In genomic region chr19:55659822-55660221, GRCh38 we compare ENCODE assay signal across 15 cellular contexts. TPM values are rescaled to one million over a fixed set of nuclear protein-coding genes. Genes with fewer than 3 reads are reported as not detected.
DNase-seq lines count a peak whose midpoint lies in the region; TF ChIP-seq lines count a peak whose summit lies in the region.
"Had no signal": no experiment of that assay in that cellular context is flagged by ENCODE, and none has a peak within 500 bp of the region (broad histone marks: within the 10 kb centered on the region; RNA-seq: fewer than 3 reads in every experiment).

No MANE protein-coding gene starts in this region.

- no peak for DNase-seq in activated CD4-positive, alpha-beta memory T cell treated with anti-CD3 and anti-CD28 coated beads for 36 hours
- no peak for DNase-seq in activated CD4-positive, alpha-beta memory T cell treated with anti-CD3 and anti-CD28 coated beads, Interleukin-2, amount 10 ng/mL, durations not matched to agents 7 days and 5 days
- DNase-seq in chondrocyte (ENCODE audit: low spot score): no peak
- no peak for DNase-seq in progenitor cell of endocrine pancreas (ENCODE audit: low spot score, unreplicated experiment)
- DNase-seq in C1 segment of cervical spinal cord (lab: John Stamatoyannopoulos, UW): no peak
- DNase-seq in sigmoid colon: no peak
- DNase-seq in activated gamma-delta T cell treated with Interleukin-2 at 50 U/mL for 16 hours: no peak
- DNase-seq: DMS 273 treated with DMSO at 0.1 percent for 48 hours; hypothalamus; NCI-H82; retina; stimulated activated CD8-positive, alpha-beta memory T cell treated with anti-CD3 and anti-CD28 coated beads, Interleukin-4, amount 100 ng/mL, for 48 hours had no signal

- 74 to 77% methylated on average over 9 of the region's 9 CpGs for WGBS in sigmoid colon, 2 donors

- intact Hi-C loops in activated CD4-positive, alpha-beta memory T cell treated with anti-CD3 and anti-CD28 coated beads for 36 hours (cut with micrococcal nuclease): loop anchor here (10.0 kb wide), 2 partner anchors 655 to 1215 kb away; partner anchors contain the start of genes LENG8 and ZSCAN5A
- intact Hi-C loops in sigmoid colon (cut with DNase I): loop anchor here (10.0 kb wide), 1 partner anchor 545 kb away; the partner anchor contains the start of gene PPP1R12C

- peaks cover 95% of the 10 kb centered on the region for H3K79me2 ChIP-seq in OCI-LY3 (ENCODE audit: low read length)

- peak overlapping the region; percentile 29 for H3K27ac ChIP-seq in OCI-LY3 (ENCODE audit: low read length)
- no peak overlapping the region for H3K27ac ChIP-seq in sigmoid colon
- H3K27ac ChIP-seq: upper lobe of left lung had no signal

- TF ChIP-seq CTCF in OCI-LY3 (IDR thresholded peaks at IDR 0.05; ENCODE audit: low read depth, low read length) (no peak), chondrocyte (IDR thresholded peaks at IDR 0.05) (no peak), progenitor cell of endocrine pancreas (IDR thresholded peaks at IDR 0.05; ENCODE audit: unreplicated experiment) (no peak), sigmoid colon (IDR thresholded peaks at IDR 0.05) (no peak)

- no peak overlapping the region for H3K4me3 ChIP-seq in OCI-LY3 (ENCODE audit: low read length)
- no peak overlapping the region for H3K4me3 ChIP-seq in sigmoid colon
- H3K4me3 ChIP-seq: A549, upper lobe of left lung had no signal

- peaks cover 29% of the 10 kb centered on the region for H3K4me1 Mint-ChIP-seq in activated CD4-positive, alpha-beta memory T cell treated with anti-CD3 and anti-CD28 coated beads for 36 hours (ENCODE audit: low read depth)
- H3K4me1 Mint-ChIP-seq in activated CD4-positive, alpha-beta memory T cell treated with anti-CD3 and anti-CD28 coated beads, Interleukin-2, amount 10 ng/mL, durations not matched to agents 7 days and 5 days: peaks cover 51% of the 10 kb centered on the region
- H3K4me1 Mint-ChIP-seq in chondrocyte (ENCODE audit: low read depth) (peaks cover 36% of the 10 kb centered on the region), progenitor cell of endocrine pancreas (ENCODE audit: low read depth) (peaks cover 24% of the 10 kb centered on the region)

- no peak overlapping the region for H3K4me3 Mint-ChIP-seq in activated CD4-positive, alpha-beta memory T cell treated with anti-CD3 and anti-CD28 coated beads for 36 hours
- H3K4me3 Mint-ChIP-seq in activated CD4-positive, alpha-beta memory T cell treated with anti-CD3 and anti-CD28 coated beads, Interleukin-2, amount 10 ng/mL, durations not matched to agents 7 days and 5 days: no peak overlapping the region
- H3K4me3 Mint-ChIP-seq in chondrocyte (ENCODE audit: unreplicated experiment) (no peak overlapping the region), progenitor cell of endocrine pancreas (ENCODE audit: low read depth) (no peak overlapping the region)

- H3K4me1 ChIP-seq in OCI-LY3 (ENCODE audit: low read length) (peaks cover 29% of the 10 kb centered on the region), sigmoid colon (peaks cover 0 to 47% (median 43%) of the 10 kb centered on the region in 4 donors)

- peak overlapping the region; percentile 38 for H3K27ac Mint-ChIP-seq in activated CD4-positive, alpha-beta memory T cell treated with anti-CD3 and anti-CD28 coated beads for 36 hours
- no peak overlapping the region for H3K27ac Mint-ChIP-seq in activated CD4-positive, alpha-beta memory T cell treated with anti-CD3 and anti-CD28 coated beads, Interleukin-2, amount 10 ng/mL, durations not matched to agents 7 days and 5 days
- H3K27ac Mint-ChIP-seq in chondrocyte (ENCODE audit: unreplicated experiment) (peak overlapping the region; percentile 33), progenitor cell of endocrine pancreas (peak overlapping the region; percentile 89)

- no peaks in the 10 kb centered on the region for H3K27me3 Mint-ChIP-seq in activated CD4-positive, alpha-beta memory T cell treated with anti-CD3 and anti-CD28 coated beads for 36 hours
- H3K27me3 Mint-ChIP-seq in activated CD4-positive, alpha-beta memory T cell treated with anti-CD3 and anti-CD28 coated beads, Interleukin-2, amount 10 ng/mL, durations not matched to agents 7 days and 5 days: no peaks in the 10 kb centered on the region
- H3K27me3 Mint-ChIP-seq in chondrocyte (ENCODE audit: low read depth): no peaks in the 10 kb centered on the region
- H3K27me3 Mint-ChIP-seq in progenitor cell of endocrine pancreas: no peaks in the 10 kb centered on the region

- H4K20me1 ChIP-seq in OCI-LY3 (ENCODE audit: insufficient read depth, low read length): peaks cover 73% of the 10 kb centered on the region

- H3K27me3 ChIP-seq in OCI-LY3 (ENCODE audit: low read depth, low read length) (no peaks in the 10 kb centered on the region), sigmoid colon (no peaks in the 10 kb centered on the region)
- H3K27me3 ChIP-seq: upper lobe of left lung had no signal

- peaks cover 84% of the 10 kb centered on the region for H3K36me3 ChIP-seq in OCI-LY3 (replicated peaks; ENCODE audit: low read depth, low read length)
- peaks cover 39 to 61% (median 49%) of the 10 kb centered on the region in 4 donors for H3K36me3 ChIP-seq in sigmoid colon

- H3K9me3 Mint-ChIP-seq in activated CD4-positive, alpha-beta memory T cell treated with anti-CD3 and anti-CD28 coated beads for 36 hours: no peaks in the 10 kb centered on the region
- no peaks in the 10 kb centered on the region for H3K9me3 Mint-ChIP-seq in activated CD4-positive, alpha-beta memory T cell treated with anti-CD3 and anti-CD28 coated beads, Interleukin-2, amount 10 ng/mL, durations not matched to agents 7 days and 5 days
- H3K9me3 Mint-ChIP-seq in chondrocyte (ENCODE audit: low read depth) (no peaks in the 10 kb centered on the region), progenitor cell of endocrine pancreas (ENCODE audit: low read depth) (no peaks in the 10 kb centered on the region)

- no peak for TF ChIP-seq EP300 in sigmoid colon (IDR thresholded peaks at IDR 0.05)

- POLR2A ChIA-PET in activated CD4-positive, alpha-beta memory T cell treated with anti-CD3 and anti-CD28 coated beads for 36 hours (lab: Charles Lee): no interaction called here
- POLR2A ChIA-PET in activated CD4-positive, alpha-beta memory T cell treated with anti-CD3 and anti-CD28 coated beads, Interleukin-2, amount 10 ng/mL, durations not matched to agents 7 days and 5 days (lab: Charles Lee): interaction anchor here (1.3 kb wide), 1 partner anchor 9 kb away, joined by 5 read pairs; no protein-coding TSS in a partner anchor

- H3K4me2 ChIP-seq in OCI-LY3 (ENCODE audit: low read length): peak overlapping the region; percentile 98; the same call in 1 of the 2 replicates
- H3K4me2 ChIP-seq: A549 had no signal

- peak overlapping the region; percentile 9; the same call in 1 of the 2 replicates for H3K9ac ChIP-seq in OCI-LY3 (ENCODE audit: low read length)

- H3K36me3 Mint-ChIP-seq in activated CD4-positive, alpha-beta memory T cell treated with anti-CD3 and anti-CD28 coated beads for 36 hours: peaks cover 67% of the 10 kb centered on the region
- peaks cover 75% of the 10 kb centered on the region for H3K36me3 Mint-ChIP-seq in activated CD4-positive, alpha-beta memory T cell treated with anti-CD3 and anti-CD28 coated beads, Interleukin-2, amount 10 ng/mL, durations not matched to agents 7 days and 5 days (ENCODE audit: low read depth)
- peaks cover 24% of the 10 kb centered on the region for H3K36me3 Mint-ChIP-seq in chondrocyte (ENCODE audit: low read depth)
- peaks cover 15% of the 10 kb centered on the region for H3K36me3 Mint-ChIP-seq in progenitor cell of endocrine pancreas (ENCODE audit: insufficient read depth)

- no peak for TF ChIP-seq POLR2A in sigmoid colon (IDR thresholded peaks at IDR 0.05)

- CTCF ChIA-PET in activated CD4-positive, alpha-beta memory T cell treated with anti-CD3 and anti-CD28 coated beads for 36 hours (lab: Charles Lee): interaction anchor here (1.0 kb wide), 1 partner anchor 11 kb away, joined by 4 read pairs; no protein-coding TSS in a partner anchor
- CTCF ChIA-PET in activated CD4-positive, alpha-beta memory T cell treated with anti-CD3 and anti-CD28 coated beads, Interleukin-2, amount 10 ng/mL, durations not matched to agents 7 days and 5 days (lab: Charles Lee): no interaction called here

- no peak overlapping the region for H2AFZ ChIP-seq in OCI-LY3 (ENCODE audit: low read depth, low read length)

- H3K9me3 ChIP-seq in OCI-LY3 (ENCODE audit: insufficient read depth, low read length) (no peaks in the 10 kb centered on the region), sigmoid colon (no peaks in the 10 kb centered on the region)
- H3K9me3 ChIP-seq: A549, upper lobe of left lung had no signal

RNA-seq across cellular contexts. Expression of gene U2AF2, which starts 5.0 kb away (rescaled TPM):
- 100 to 1,000 TPM; 249 to 251 TPM for total RNA-seq in activated CD4-positive, alpha-beta memory T cell treated with anti-CD3 and anti-CD28 coated beads for 36 hours
- 100 to 1,000 TPM; 204 to 213 TPM for total RNA-seq in activated CD4-positive, alpha-beta memory T cell treated with anti-CD3 and anti-CD28 coated beads, Interleukin-2, amount 10 ng/mL, durations not matched to agents 7 days and 5 days
- total RNA-seq in chondrocyte (119 to 137 TPM (median 129 TPM) in 3 replicates), progenitor cell of endocrine pancreas (275 and 281 TPM in 2 replicates), sigmoid colon (10 to 100 TPM; 52.1 to 79.7 (median 65.4) TPM)
- 100 to 1,000 TPM in 1 of 3 donors, 10 to 100 TPM in 2; 81.7 to 162 (median 86.9) TPM for polyA plus RNA-seq in sigmoid colon

RNA-seq across cellular contexts. Expression of gene CCDC106, which starts 11.8 kb away (rescaled TPM):
- 1 to 10 TPM; 3.6 to 4.0 TPM for total RNA-seq in activated CD4-positive, alpha-beta memory T cell treated with anti-CD3 and anti-CD28 coated beads for 36 hours
- 1 to 10 TPM; 3.7 to 3.8 TPM for total RNA-seq in activated CD4-positive, alpha-beta memory T cell treated with anti-CD3 and anti-CD28 coated beads, Interleukin-2, amount 10 ng/mL, durations not matched to agents 7 days and 5 days
- total RNA-seq in chondrocyte (20.9 to 26.5 TPM (median 23.5 TPM) in 3 replicates), progenitor cell of endocrine pancreas (23.0 and 23.9 TPM in 2 replicates), sigmoid colon (10 to 100 TPM; 16.6 to 22.9 (median 20.2) TPM)
- 10 to 100 TPM in 2 of 3 donors, 1 to 10 TPM in 1; 5.5 to 10.8 (median 10.0) TPM for polyA plus RNA-seq in sigmoid colon

RNA-seq across cellular contexts. Expression of gene EPN1, which starts 15.2 kb away (rescaled TPM):
- 10 to 100 TPM; 36.0 to 36.1 TPM for total RNA-seq in activated CD4-positive, alpha-beta memory T cell treated with anti-CD3 and anti-CD28 coated beads for 36 hours
- 10 to 100 TPM; 63.9 to 64.5 TPM for total RNA-seq in activated CD4-positive, alpha-beta memory T cell treated with anti-CD3 and anti-CD28 coated beads, Interleukin-2, amount 10 ng/mL, durations not matched to agents 7 days and 5 days
- 105 to 127 TPM (median 124 TPM) in 3 replicates for total RNA-seq in chondrocyte
- total RNA-seq in progenitor cell of endocrine pancreas: 115 and 118 TPM in 2 replicates
- 10 to 100 TPM; 22.8 to 54.3 (median 34.6) TPM for total RNA-seq in sigmoid colon
- polyA plus RNA-seq in sigmoid colon: 100 to 1,000 TPM; 137 to 162 (median 146) TPM

RNA-seq across cellular contexts. Expression of gene ZNF581, which starts 16.4 kb away (rescaled TPM):
- 10 to 100 TPM; 19.2 to 20.1 TPM for total RNA-seq in activated CD4-positive, alpha-beta memory T cell treated with anti-CD3 and anti-CD28 coated beads for 36 hours
- 10 to 100 TPM; 26.6 to 30.1 TPM for total RNA-seq in activated CD4-positive, alpha-beta memory T cell treated with anti-CD3 and anti-CD28 coated beads, Interleukin-2, amount 10 ng/mL, durations not matched to agents 7 days and 5 days
- total RNA-seq in chondrocyte: 20.8 to 24.7 TPM (median 24.2 TPM) in 3 replicates
- total RNA-seq in progenitor cell of endocrine pancreas: 38.8 and 40.1 TPM in 2 replicates
- total RNA-seq in sigmoid colon: 10 to 100 TPM; 18.2 to 43.2 (median 24.5) TPM
- polyA plus RNA-seq in sigmoid colon: 10 to 100 TPM; 17.1 to 24.4 (median 23.4) TPM

RNA-seq across cellular contexts. Expression of gene ZNF580, which starts 19.0 kb away (rescaled TPM):
- total RNA-seq in activated CD4-positive, alpha-beta memory T cell treated with anti-CD3 and anti-CD28 coated beads for 36 hours: 10 to 100 TPM; 23.4 to 23.5 TPM
- total RNA-seq in activated CD4-positive, alpha-beta memory T cell treated with anti-CD3 and anti-CD28 coated beads, Interleukin-2, amount 10 ng/mL, durations not matched to agents 7 days and 5 days: 10 to 100 TPM; 35.7 to 39.7 TPM
- total RNA-seq in chondrocyte (42.3 to 59.8 TPM (median 45.0 TPM) in 3 replicates), progenitor cell of endocrine pancreas (45.9 and 46.2 TPM in 2 replicates), sigmoid colon (10 to 100 TPM; 23.5 to 45.5 (median 31.1) TPM)
- 10 to 100 TPM; 10.4 to 27.9 (median 13.8) TPM for polyA plus RNA-seq in sigmoid colon
